15 cellular contexts compared by ENCODE assay signal in the genomic region with DNA sequence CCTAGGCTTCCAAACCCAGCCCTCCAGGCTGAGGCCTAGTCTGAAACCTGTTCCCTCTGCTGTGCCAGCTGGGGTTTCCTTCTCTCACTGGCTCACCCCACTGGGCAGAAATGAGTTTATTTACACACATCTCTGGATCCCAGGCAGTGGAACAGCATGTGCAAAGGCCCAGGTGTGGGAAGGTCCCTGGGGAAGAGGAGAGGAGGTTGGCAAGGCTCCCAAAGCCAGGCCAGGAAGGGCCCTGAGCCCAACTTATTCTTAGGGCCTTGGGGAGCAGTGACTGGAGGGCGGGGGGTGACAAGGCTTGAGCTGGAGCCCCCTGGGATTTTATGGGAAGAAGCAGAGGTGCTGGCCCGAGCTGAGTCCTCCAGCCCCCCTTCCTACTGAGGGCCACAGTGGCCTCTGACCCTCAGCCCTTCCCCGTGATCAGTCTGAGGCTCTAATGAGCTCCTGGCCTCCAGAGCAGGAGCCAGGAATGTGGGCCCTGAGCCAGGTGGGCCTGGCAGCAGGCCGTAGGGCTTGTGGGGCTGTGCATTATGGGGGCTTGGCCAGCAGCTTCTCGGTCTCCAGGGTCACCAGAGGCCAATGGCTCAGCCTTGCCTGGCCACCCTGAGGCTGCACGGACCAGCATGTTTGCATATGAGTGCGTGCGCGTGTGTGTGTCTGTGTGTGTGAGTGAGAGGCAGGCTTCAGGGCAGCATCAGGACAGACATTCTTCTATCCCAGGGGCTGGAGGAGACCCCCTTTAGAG. TPM values are rescaled to one million over a fixed set of nuclear protein-coding genes. Genes with fewer than 3 reads are reported as not detected.
DNase-seq lines count a peak whose midpoint lies in the region; ATAC-seq and TF ChIP-seq lines count a peak whose summit lies in the region.
"Had no signal": no experiment of that assay in that cellular context is flagged by ENCODE, and none has a peak within 500 bp of the region (broad histone marks: within the 10 kb centered on the region; RNA-seq: fewer than 3 reads in every experiment).

No MANE protein-coding gene starts in this region.

- POLR2A ChIA-PET in activated CD4-positive, alpha-beta memory T cell treated with anti-CD3 and anti-CD28 coated beads for 36 hours (lab: Charles Lee), result no interaction called here

- peaks cover 5% of the 10 kb centered on the region for H3K4me1 Mint-ChIP-seq in activated CD4-positive, alpha-beta memory T cell treated with anti-CD3 and anti-CD28 coated beads for 36 hours (ENCODE audit: low read depth)

- peaks cover 2% of the 10 kb centered on the region for H3K27me3 Mint-ChIP-seq in activated CD4-positive, alpha-beta memory T cell treated with anti-CD3 and anti-CD28 coated beads for 36 hours

- TF ChIP-seq CTCF in AG09319 (IDR thresholded peaks at IDR 0.05; ENCODE audit: low read depth, low read length), result no peak
- TF ChIP-seq CTCF in fibroblast of mammary gland (conservative IDR thresholded peaks at IDR 0.05; ENCODE audit: control insufficient read depth, insufficient read depth, low read depth, low read length), result no peak

- CTCF ChIA-PET in activated CD4-positive, alpha-beta memory T cell treated with anti-CD3 and anti-CD28 coated beads for 36 hours (lab: Charles Lee), result interaction anchor here (0.8 to 5.8 kb wide), 4 partner anchors 35 to 417 kb away, joined by 3 to 149 read pairs (median 4); no protein-coding TSS in a partner anchor

- no peak overlapping the region for H3K4me3 ChIP-seq in fibroblast of mammary gland (ENCODE audit: control insufficient read depth, low read depth, low read length)

- ATAC-seq in HG03354 (IDR thresholded peaks at IDR 0.05; ENCODE audit: poor library complexity, severe bottlenecking, unreplicated experiment), result no peak
- no peak for ATAC-seq in HG02588 (IDR thresholded peaks at IDR 0.05; ENCODE audit: unreplicated experiment)
- ATAC-seq: activated CD4-positive, CD25-positive, alpha-beta regulatory T cell treated with anti-CD3 and anti-CD28 coated beads, Interleukin-2, amount 50 U/mL, for 24 hours; esophagus mucosa had no signal

- intact Hi-C loops in activated CD4-positive, alpha-beta memory T cell treated with anti-CD3 and anti-CD28 coated beads for 36 hours (cut with micrococcal nuclease), result no loop called here

- H3K9me3 Mint-ChIP-seq in activated CD4-positive, alpha-beta memory T cell treated with anti-CD3 and anti-CD28 coated beads for 36 hours, result no peaks in the 10 kb centered on the region

- no peak overlapping the region for H3K27ac Mint-ChIP-seq in activated CD4-positive, alpha-beta memory T cell treated with anti-CD3 and anti-CD28 coated beads for 36 hours

- no peaks in the 10 kb centered on the region for H3K36me3 Mint-ChIP-seq in activated CD4-positive, alpha-beta memory T cell treated with anti-CD3 and anti-CD28 coated beads for 36 hours

- peak; percentile 22 for DNase-seq in AG09319 (ENCODE audit: extremely low read depth, low read depth)
- peak; percentile 33 for DNase-seq in NCI-H226
- DNase-seq in fibroblast of mammary gland (ENCODE audit: low read depth), result peak; percentile 60
- DNase-seq in midbrain (lab: John Stamatoyannopoulos, UW), result peak; percentile 43
- DNase-seq in cerebellum (ENCODE audit: low spot score), result no peak
- no peak for DNase-seq in activated CD4-positive, alpha-beta memory T cell treated with anti-CD3 and anti-CD28 coated beads for 36 hours
- DNase-seq: activated T-cell treated with anti-CD3 and anti-CD28 coated beads, Interleukin-2, amount 50 U/mL, for 48 hours; NCI-H1436; NK-92 treated with Interleukin-12 subunit alpha and Interleukin-12 subunit beta, amount 100 ng/mL, for 24 hours; stimulated activated CD4-positive, alpha-beta T cell treated with anti-CD3 and anti-CD28 coated beads, Interleukin-12 subunit alpha, Interleukin-12 subunit beta, amount 100 ng/mL, for 4 hours had no signal

- no peak overlapping the region for H3K4me3 Mint-ChIP-seq in activated CD4-positive, alpha-beta memory T cell treated with anti-CD3 and anti-CD28 coated beads for 36 hours

RNA-seq across cellular contexts. Expression of gene MYO7A, which starts 2.9 kb away (rescaled TPM):
- total RNA-seq in cerebellum, result 3.9 TPM
- total RNA-seq in activated CD4-positive, alpha-beta memory T cell treated with anti-CD3 and anti-CD28 coated beads for 36 hours, result under 1 TPM; 0.29 to 0.38 TPM

RNA-seq across cellular contexts. Expression of gene OMP, which starts 28.3 kb away (rescaled TPM):
- 1.1 TPM for total RNA-seq in cerebellum
- not detected for total RNA-seq in activated CD4-positive, alpha-beta memory T cell treated with anti-CD3 and anti-CD28 coated beads for 36 hours
- total RNA-seq: bronchial epithelial cell, esophagus mucosa had no signal

Comparison
In these comparisons a context has a peak if more than half of its experiments do, and no peak if none do; other contexts are left out.
1. DNase-seq: peak in AG09319 (single experiment), NCI-H226 (single experiment), fibroblast of mammary gland (single experiment) and midbrain (single experiment); none in cerebellum (single experiment) and activated CD4-positive, alpha-beta memory T cell treated with anti-CD3 and anti-CD28 coated beads for 36 hours (single experiment).